In the genomic region with DNA sequence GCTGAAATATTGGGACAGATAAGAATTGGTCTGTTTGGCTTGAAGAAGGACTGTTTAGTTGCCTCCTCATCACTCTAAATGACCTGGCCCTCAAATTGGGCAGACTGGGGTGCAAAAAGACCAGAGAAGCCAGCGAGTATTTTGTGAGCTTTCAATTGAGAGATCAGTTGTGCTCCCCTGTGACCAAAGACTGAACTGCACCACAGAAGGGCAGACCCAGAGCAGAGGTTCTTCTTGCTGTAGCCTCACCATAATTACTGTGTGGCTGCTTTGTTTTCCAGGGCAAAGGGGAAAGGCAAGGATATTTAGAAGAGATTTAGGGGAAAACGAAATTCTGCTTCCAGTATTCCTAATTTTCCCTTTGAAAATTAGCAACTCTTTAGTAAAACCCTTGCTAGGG, we compare ENCODE assay signal across 9 cellular contexts.
DNase-seq lines count a peak whose midpoint lies in the region; ATAC-seq, FAIRE-seq and TF ChIP-seq lines count a peak whose summit lies in the region.
"Had no signal": no experiment of that assay in that cellular context is flagged by ENCODE, and none has a peak within 500 bp of the region (broad histone marks: within the 10 kb centered on the region; RNA-seq: fewer than 3 reads in every experiment).

No MANE protein-coding gene starts in this region.

- DNase-seq in ACHN (peak; percentile 1), NCI-H2107 treated with DMSO at 0.1 percent for 48 hours (lab: John Stamatoyannopoulos, UW; ENCODE audit: unreplicated experiment) (peak; percentile 92), endothelial cell of umbilical vein (ENCODE audit: low read depth, low spot score) (peak; percentile 1), testis (peak; percentile 33), sigmoid colon (no peak)
- no peak for DNase-seq in stimulated activated naive CD8-positive, alpha-beta T cell treated with anti-CD3 and anti-CD28 coated beads, Interleukin-15, Interleukin-2, amounts not matched to agents 100 U/mL and 50 U/mL, for 24 hours

- H2AFZ ChIP-seq in endothelial cell of umbilical vein (ENCODE audit: low read depth, low read length) = no peak overlapping the region

- no peak overlapping the region for H3K4me2 ChIP-seq in endothelial cell of umbilical vein (ENCODE audit: insufficient read depth, low read length)

- H3K4me1 ChIP-seq in endothelial cell of umbilical vein (ENCODE audit: control insufficient read depth, extremely low read depth, insufficient read depth, low read length) (no peaks in the 10 kb centered on the region), testis (no peaks in the 10 kb centered on the region), sigmoid colon (no peaks in the 10 kb centered on the region)

- H3K27ac ChIP-seq in endothelial cell of umbilical vein (ENCODE audit: insufficient read depth, low read depth, low read length) (no peak overlapping the region), testis (no peak overlapping the region), sigmoid colon (no peak overlapping the region)

- TF ChIP-seq CTCF in endothelial cell of umbilical vein (IDR thresholded peaks at IDR 0.05; ENCODE audit: extremely low read depth in 1 of 2, insufficient read depth in 1 of 2, low read depth in 1 of 2, low read length in 2 of 2) (peak in 1 of 2 donors; percentile 17), testis (IDR thresholded peaks at IDR 0.05) (peak in 2 of 3 experiments; percentile 37 to 38), sigmoid colon (IDR thresholded peaks at IDR 0.05) (peak in 1 of 4 experiments; percentile 7)

- H3K9me3 ChIP-seq in endothelial cell of umbilical vein (replicated peaks; ENCODE audit: control insufficient read depth, insufficient read depth, low read length) = no peaks in the 10 kb centered on the region
- H3K9me3 ChIP-seq in testis = no peaks in the 10 kb centered on the region
- no peaks in the 10 kb centered on the region for H3K9me3 ChIP-seq in sigmoid colon

- ATAC-seq in GM18907 (IDR thresholded peaks at IDR 0.05; ENCODE audit: unreplicated experiment) (peak; percentile 46), HG03108 (IDR thresholded peaks at IDR 0.05; ENCODE audit: unreplicated experiment) (no peak)
- ATAC-seq in stimulated activated naive CD8-positive, alpha-beta T cell treated with anti-CD3 and anti-CD28 coated beads, Interleukin-15, Interleukin-2, amounts not matched to agents 100 U/mL and 50 U/mL, for 24 hours = no peak
- ATAC-seq: naive thymus-derived CD4-positive, alpha-beta T cell had no signal

- no TSS peak for BruUV-seq in endothelial cell of umbilical vein (replicated peaks; lab: Mats Ljungman, UMichigan)

- intact Hi-C loops in endothelial cell of umbilical vein (cut with micrococcal nuclease) = loop anchor here (1.0 kb wide), 1 partner anchor 300 kb away; no protein-coding TSS in a partner anchor
- intact Hi-C loops in testis (cut with DNase I; ENCODE audit: low total_unique reads) = no loop called here
- intact Hi-C loops in sigmoid colon (cut with DNase I) = no loop called here

- no peak for TF ChIP-seq EP300 in sigmoid colon (IDR thresholded peaks at IDR 0.05)

- no peak for TF ChIP-seq POLR2A in endothelial cell of umbilical vein (IDR thresholded peaks at IDR 0.05; ENCODE audit: low read depth, low read length)
- TF ChIP-seq POLR2A in testis (IDR thresholded peaks at IDR 0.05) = no peak
- TF ChIP-seq POLR2A in sigmoid colon (IDR thresholded peaks at IDR 0.05) = no peak

- no peaks in the 10 kb centered on the region for H3K9me1 ChIP-seq in endothelial cell of umbilical vein (replicated peaks; ENCODE audit: control insufficient read depth, extremely low read depth, insufficient read depth, low read length)

- H3K4me3 ChIP-seq in endothelial cell of umbilical vein (replicated peaks in 1 of 3; ENCODE audit: insufficient read depth in 1 of 3, low read depth in 1 of 3, low read length in 3 of 3) (no peak overlapping the region), testis (no peak overlapping the region), sigmoid colon (no peak overlapping the region)

- FAIRE-seq in endothelial cell of umbilical vein (lab: Jason Lieb, UNC) = no peak

- no peaks in the 10 kb centered on the region for H3K36me3 ChIP-seq in endothelial cell of umbilical vein (ENCODE audit: control insufficient read depth in 2 of 2, extremely low read depth in 1 of 2, insufficient read depth in 2 of 2, low read length in 2 of 2)
- H3K36me3 ChIP-seq in testis (ENCODE audit: low read depth, missing control alignments) = no peaks in the 10 kb centered on the region
- H3K36me3 ChIP-seq in sigmoid colon = no peaks in the 10 kb centered on the region

- no peaks in the 10 kb centered on the region for H4K20me1 ChIP-seq in endothelial cell of umbilical vein (replicated peaks; ENCODE audit: control insufficient read depth, extremely low read depth, insufficient read depth, low read length)

- H3K27me3 ChIP-seq in endothelial cell of umbilical vein (ENCODE audit: control insufficient read depth in 2 of 2, insufficient read depth in 2 of 2, low read length in 2 of 2) (no peaks in the 10 kb centered on the region), testis (no peaks in the 10 kb centered on the region), sigmoid colon (no peaks in the 10 kb centered on the region)

- no peak overlapping the region for H3K9ac ChIP-seq in endothelial cell of umbilical vein (replicated peaks; ENCODE audit: extremely low read depth, insufficient read depth, low read length)

- CTCF ChIA-PET in endothelial cell of umbilical vein (lab: Charles Lee) = interaction anchor here (1.2 to 1.6 kb wide), 6 partner anchors 9 to 738 kb away, joined by 3 to 16 read pairs (median 3); no protein-coding TSS in a partner anchor

- in situ Hi-C loops in ACHN (cut with HindIII; ENCODE audit: low pct_ligation_motif_present, low pct_unique_long_range_greater_than_20kb, low sequenced_read_pairs) = no loop called here

- POLR2A ChIA-PET in endothelial cell of umbilical vein (lab: Charles Lee) = no interaction called here

- WGBS in testis, 2 donors = 46 to 60% methylated on average over 2 of the region's 2 CpGs
- WGBS in sigmoid colon, 2 donors = 15 to 40% methylated on average over 2 of the region's 2 CpGs

- dilution Hi-C loops in endothelial cell of umbilical vein (cut with MboI; ENCODE audit: extremely low pct_ligation_motif_present, low sequenced_read_pairs) = no loop called here

- no peaks in the 10 kb centered on the region for H3K79me2 ChIP-seq in endothelial cell of umbilical vein (ENCODE audit: control insufficient read depth, insufficient read depth, low read length)

TF ChIP-seq in endothelial cell of umbilical vein, 7 proteins besides CTCF, POLR2A, EP300 and RAD21:
- TF ChIP-seq FOS (IDR thresholded peaks at IDR 0.05; ENCODE audit: borderline replicate concordance, insufficient read depth, low read length) (no peak), MYC (IDR thresholded peaks at IDR 0.05; ENCODE audit: low read depth, low read length) (no peak), POLR2AphosphoS5 (IDR thresholded peaks at IDR 0.05; ENCODE audit: insufficient read depth, low read depth, low read length) (no peak), JUN (IDR thresholded peaks at IDR 0.05; ENCODE audit: borderline replicate concordance, insufficient read depth, insufficient read length, low read depth) (no peak), GATA2 (IDR thresholded peaks at IDR 0.05; ENCODE audit: insufficient read depth, insufficient read length, low read depth, low read length) (no peak), EZH2 (IDR thresholded peaks at IDR 0.05; ENCODE audit: borderline replicate concordance, low read depth, low read length, severe bottlenecking) (no peak)
- TF ChIP-seq, protein P1, sequence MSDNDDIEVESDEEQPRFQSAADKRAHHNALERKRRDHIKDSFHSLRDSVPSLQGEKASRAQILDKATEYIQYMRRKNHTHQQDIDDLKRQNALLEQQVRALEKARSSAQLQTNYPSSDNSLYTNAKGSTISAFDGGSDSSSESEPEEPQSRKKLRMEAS (IDR thresholded peaks at IDR 0.05; ENCODE audit: insufficient read depth, insufficient read length) = no peak

Comparison
In these comparisons a context has a peak if more than half of its experiments do, and no peak if none do; other contexts are left out.
1. DNase-seq: peak in ACHN (single experiment), NCI-H2107 treated with DMSO at 0.1 percent for 48 hours (single experiment), endothelial cell of umbilical vein (single experiment) and testis (single experiment); none in stimulated activated naive CD8-positive, alpha-beta T cell treated with anti-CD3 and anti-CD28 coated beads, Interleukin-15, Interleukin-2, amounts not matched to agents 100 U/mL and 50 U/mL, for 24 hours (single experiment) and sigmoid colon (single experiment).